8 cellular contexts compared by ENCODE assay signal in genomic region chr1:36160388-36160948, GRCh38. TPM values are rescaled to one million over a fixed set of nuclear protein-coding genes. Genes with fewer than 3 reads are reported as not detected.
A peak's percentile ranks its signal among the peaks of the same experiment; 100 is the strongest.
DNase-seq lines count a peak whose midpoint lies in the region; ATAC-seq, FAIRE-seq and TF ChIP-seq lines count a peak whose summit lies in the region.

No MANE protein-coding gene starts in this region.

- peak overlapping the region; percentile 43 for H2AK5ac ChIP-seq in H1 (ENCODE audit: low read depth, low read length)

- no peak for ATAC-seq in GM21576 (IDR thresholded peaks at IDR 0.05; ENCODE audit: unreplicated experiment)

- BruUV-seq in PC-9 (replicated peaks; lab: Mats Ljungman, UMichigan): TSS peak; percentile 24

- no peak for DNase-seq in CD4-positive, alpha-beta memory T cell
- DNase-seq in PC-9 (no peak), H1 (ENCODE audit: low read depth in 1 of 2, low spot score in 2 of 2) (no peak), osteocyte (ENCODE audit: extremely low spot score, unreplicated experiment) (no peak), frontal cortex (ENCODE audit: low spot score in 2 of 2) (no peak), CD1c-positive myeloid dendritic cell (ENCODE audit: extremely low spot score) (no peak)
- no peak for DNase-seq in stimulated activated CD4-positive, alpha-beta T cell treated with anti-CD3 and anti-CD28 coated beads, Interleukin-4, amount 100 ng/mL, for 24 hours

- peak overlapping the region; percentile 84 for H3K4ac ChIP-seq in H1 (replicated peaks; ENCODE audit: insufficient read length, low read depth, low read length)

- H3K4me3 Mint-ChIP-seq in CD4-positive, alpha-beta memory T cell: peak overlapping the region; percentile 80 to 91 (median 86)
- peak overlapping the region; percentile 74 for H3K4me3 Mint-ChIP-seq in osteocyte (ENCODE audit: unreplicated experiment)

- CTCF ChIA-PET in CD4-positive, alpha-beta memory T cell (lab: Charles Lee; ENCODE audit: partially characterized antibody): interaction anchor here (0.6 to 7.2 kb wide), 9 partner anchors 8 to 207 kb away, joined by 3 to 97 read pairs (median 6); partner anchors contain the start of genes THRAP3 and TRAPPC3
- CTCF ChIA-PET in PC-9 (lab: Charles Lee) (interaction anchor here (0.5 to 1.0 kb wide), 7 partner anchors 11 to 228 kb away, joined by 3 to 13 read pairs (median 8); partner anchors contain the start of genes SH3D21 and TRAPPC3), H1 (lab: Charles Lee; ENCODE audit: partially characterized antibody) (interaction anchor here (1.0 to 17.6 kb wide), 17 partner anchors 10 to 261 kb away, joined by 3 to 233 read pairs (median 8); partner anchors contain the start of genes THRAP3 and TRAPPC3)

- H3K23ac ChIP-seq in H1 (ENCODE audit: insufficient read length): no peak overlapping the region

- no peak overlapping the region; the same call in 1 of the 2 replicates for H2BK5ac ChIP-seq in H1 (ENCODE audit: low read depth, low read length)

- H2BK120ac ChIP-seq in H1 (replicated peaks; ENCODE audit: low read depth, low read length): no peak overlapping the region

- no peak for TF ChIP-seq RAD21 in H1 (IDR thresholded peaks at IDR 0.05 in 1 of 2, conservative IDR thresholded peaks at IDR 0.05 in 1 of 2; ENCODE audit: low read depth in 2 of 2, low read length in 2 of 2)

- H3K4me2 ChIP-seq in PC-9 (peak overlapping the region; percentile 56), H1 (ENCODE audit: insufficient read depth in 1 of 2, low read depth in 2 of 2, low read length in 2 of 2) (peak overlapping the region; percentile 62 to 76)

- H3F3A ChIP-seq in PC-9 (ENCODE audit: insufficient read depth, low read depth): peaks cover 28% of the 10 kb centered on the region; the same call in 1 of the 2 replicates

- no peak overlapping the region for H3K14ac ChIP-seq in H1 (ENCODE audit: insufficient read length)

- no peak for FAIRE-seq in H1 (lab: Jason Lieb, UNC)
- no peak for FAIRE-seq in frontal cortex (lab: Jason Lieb, UNC)

- WGBS in H1 (ENCODE audit: extremely low coverage in 1 of 2, insufficient coverage in 1 of 2, insufficient read length in 1 of 2, insufficient replicate concordance in 2 of 2, low coverage in 1 of 2, low lambda C conversion rate in 2 of 2, missing lambda C conversion rate in 1 of 2), 2 experiments: 69% methylated on average over 4 of the region's 4 CpGs; no CpG with 5 or more reads in 1 of the 2 experiments

- H2AFZ ChIP-seq in PC-9: no peak overlapping the region
- H2AFZ ChIP-seq in H1 (ENCODE audit: low read length): no peak overlapping the region

- H3K9me3 Mint-ChIP-seq in CD4-positive, alpha-beta memory T cell: peaks cover 0 to 1% (median 0%) of the 10 kb centered on the region in 8 donors
- H3K9me3 Mint-ChIP-seq in osteocyte (ENCODE audit: unreplicated experiment): no peaks in the 10 kb centered on the region

- peak overlapping the region; percentile 0; the same call in 1 of the 2 replicates for H2BK20ac ChIP-seq in H1 (ENCODE audit: low read length)

- H3K9ac ChIP-seq in H1 (replicated peaks in 1 of 4; ENCODE audit: extremely low read depth in 1 of 4, low read depth in 3 of 4, low read length in 3 of 4): peak overlapping the region in 2 of 4 experiments; percentile 70 to 78; a peak in 3 of 7 replicates

- TF ChIP-seq POLR2A in H1 (IDR thresholded peaks at IDR 0.05; ENCODE audit: control extremely low read depth in 1 of 2, low read depth in 2 of 2, low read length in 2 of 2): no peak

- peak overlapping the region; percentile 42 for H4K5ac ChIP-seq in H1 (ENCODE audit: insufficient read length, low read depth, low read length)

- H3K79me1 ChIP-seq in H1 (ENCODE audit: low read depth, low read length): peaks cover 17% of the 10 kb centered on the region

- H4K20me1 ChIP-seq in PC-9 (ENCODE audit: insufficient read depth): peaks cover 14% of the 10 kb centered on the region; the same call in 1 of the 2 replicates
- H4K20me1 ChIP-seq in H1 (replicated peaks in 1 of 2; ENCODE audit: control insufficient read depth in 1 of 2, insufficient read depth in 2 of 2, low read length in 2 of 2): peaks cover 0 to 17% of the 10 kb centered on the region in 2 experiments

- no peak overlapping the region for H2BK15ac ChIP-seq in H1 (ENCODE audit: low read length)

- peak overlapping the region; percentile 93 to 99 (median 98) for H3K27ac Mint-ChIP-seq in CD4-positive, alpha-beta memory T cell
- H3K27ac Mint-ChIP-seq in osteocyte (ENCODE audit: unreplicated experiment): peak overlapping the region; percentile 89

- intact Hi-C loops in CD4-positive, alpha-beta memory T cell (cut with micrococcal nuclease): no loop called here
- intact Hi-C loops in PC-9 (cut with micrococcal nuclease; ENCODE audit: unreplicated experiment): no loop called here

- H3K4me3 ChIP-seq in CD4-positive, alpha-beta memory T cell (ENCODE audit: low read length in 2 of 2): peak overlapping the region; percentile 12 to 53
- H3K4me3 ChIP-seq in PC-9 (no peak overlapping the region), H1 (ENCODE audit: extremely low read depth in 1 of 4, insufficient read depth in 2 of 4, low read depth in 3 of 4, low read length in 4 of 4) (peak overlapping the region; percentile 29 to 60 (median 48); a peak in 6 of 8 replicates)

- no peaks in the 10 kb centered on the region for H3K36me3 ChIP-seq in CD4-positive, alpha-beta memory T cell (ENCODE audit: insufficient read depth, low read length)
- H3K36me3 ChIP-seq in PC-9 (ENCODE audit: low read depth): no peaks in the 10 kb centered on the region
- H3K36me3 ChIP-seq in H1 (ENCODE audit: control insufficient read depth in 2 of 4, insufficient read depth in 4 of 4, low read length in 3 of 4): no peaks in the 10 kb centered on the region

- H3K56ac ChIP-seq in H1 (replicated peaks; ENCODE audit: insufficient read length, low read depth, low read length): no peak overlapping the region

- H3K18ac ChIP-seq in H1 (ENCODE audit: extremely low read depth, low read length): no peak overlapping the region; the same call in 1 of the 2 replicates

- H4K91ac ChIP-seq in H1 (replicated peaks; ENCODE audit: insufficient read length, low read length): peak overlapping the region; percentile 41

- H3K27ac ChIP-seq in CD4-positive, alpha-beta memory T cell (ENCODE audit: low read depth, low read length): peak overlapping the region; percentile 78
- H3K27ac ChIP-seq in PC-9 (peak overlapping the region; percentile 55), H1 (ENCODE audit: low read depth, low read length) (peak overlapping the region; percentile 89)

- H2BK12ac ChIP-seq in H1 (ENCODE audit: low read depth, low read length): 0 out of 2 replicates have a peak overlapping the region, but pooled peaks have one; percentile 27

- H4K8ac ChIP-seq in H1 (ENCODE audit: extremely low read depth, insufficient read depth, low read length): no peak overlapping the region

- H3K27me3 Mint-ChIP-seq in CD4-positive, alpha-beta memory T cell: no peaks in the 10 kb centered on the region
- no peaks in the 10 kb centered on the region for H3K27me3 Mint-ChIP-seq in osteocyte (ENCODE audit: unreplicated experiment)

- H3K4me1 Mint-ChIP-seq in CD4-positive, alpha-beta memory T cell: peaks cover 53 to 81% (median 62%) of the 10 kb centered on the region in 4 donors
- H3K4me1 Mint-ChIP-seq in osteocyte (ENCODE audit: unreplicated experiment): peaks cover 60% of the 10 kb centered on the region

- peaks cover 17 to 50% of the 10 kb centered on the region in 2 donors for H3K36me3 Mint-ChIP-seq in CD4-positive, alpha-beta memory T cell
- H3K36me3 Mint-ChIP-seq in osteocyte (ENCODE audit: unreplicated experiment): peaks cover 8% of the 10 kb centered on the region

- H3K27me3 ChIP-seq in CD4-positive, alpha-beta memory T cell (ENCODE audit: insufficient read depth, low read length): no peaks in the 10 kb centered on the region
- H3K27me3 ChIP-seq in PC-9 (ENCODE audit: insufficient read depth, low read depth) (no peaks in the 10 kb centered on the region), H1 (replicated peaks in 1 of 4; ENCODE audit: control insufficient read depth in 3 of 4, extremely low read depth in 1 of 4, insufficient read depth in 3 of 4, low read length in 3 of 4) (no peaks in the 10 kb centered on the region)

- H3K79me2 ChIP-seq in PC-9 (ENCODE audit: low read depth) (peaks cover 93% of the 10 kb centered on the region), H1 (ENCODE audit: control insufficient read depth in 1 of 2, insufficient read depth in 2 of 2, low read length in 2 of 2) (peaks cover 0 to 50% of the 10 kb centered on the region in 2 experiments; a peak in 3 of 4 replicates)

- H3K4me1 ChIP-seq in CD4-positive, alpha-beta memory T cell (ENCODE audit: insufficient read depth, low read length): peaks cover 69% of the 10 kb centered on the region
- H3K4me1 ChIP-seq in PC-9 (replicated peaks; ENCODE audit: insufficient read depth): peaks cover 51% of the 10 kb centered on the region
- peaks cover 0 to 22% (median 13%) of the 10 kb centered on the region in 4 experiments; a peak in 6 of 7 replicates for H3K4me1 ChIP-seq in H1 (replicated peaks in 1 of 4; ENCODE audit: control insufficient read depth in 3 of 4, insufficient read depth in 4 of 4, low read length in 3 of 4)

- POLR2A ChIA-PET in CD4-positive, alpha-beta memory T cell (lab: Charles Lee; ENCODE audit: partially characterized antibody): interaction anchor here (0.9 to 6.6 kb wide), 14 partner anchors 9 to 1318 kb away, joined by 3 to 251 read pairs (median 6); partner anchors contain the start of genes ADPRS, THRAP3 and TRAPPC3
- POLR2A ChIA-PET in PC-9 (lab: Charles Lee; ENCODE audit: unreplicated experiment) (interaction anchor here (0.6 kb wide), 1 partner anchor 22 kb away, joined by 15 read pairs; no protein-coding TSS in a partner anchor), H1 (lab: Charles Lee; ENCODE audit: partially characterized antibody) (interaction anchor here (0.6 to 4.3 kb wide), 15 partner anchors 9 to 160 kb away, joined by 3 to 49 read pairs (median 9); partner anchors contain the start of genes THRAP3 and TRAPPC3)

- H3K9me2 ChIP-seq in PC-9 (ENCODE audit: insufficient read depth): no peaks in the 10 kb centered on the region

- TF ChIP-seq CTCF in PC-9 (conservative IDR thresholded peaks at IDR 0.05) (no peak), H1 (IDR thresholded peaks at IDR 0.05; ENCODE audit: control extremely low read depth in 1 of 3, insufficient read depth in 1 of 3, low read depth in 1 of 3, low read length in 3 of 3) (no peak), osteocyte (IDR thresholded peaks at IDR 0.05) (no peak)

- TF ChIP-seq EP300 in H1 (IDR thresholded peaks at IDR 0.05; ENCODE audit: borderline replicate concordance in 1 of 2, low read depth in 2 of 2, low read length in 2 of 2): no peak

- H3K9me3 ChIP-seq in CD4-positive, alpha-beta memory T cell (ENCODE audit: control insufficient read depth in 1 of 2, low read length in 2 of 2): no peaks in the 10 kb centered on the region
- no peaks in the 10 kb centered on the region for H3K9me3 ChIP-seq in PC-9 (ENCODE audit: insufficient read depth, low read depth)
- H3K9me3 ChIP-seq in H1 (ENCODE audit: insufficient read depth in 2 of 2, low read depth in 1 of 2, low read length in 1 of 2): no peaks in the 10 kb centered on the region

- H3K23me2 ChIP-seq in H1 (ENCODE audit: low read depth, low read length): peaks cover 8% of the 10 kb centered on the region; the same call in 1 of the 2 replicates

RNA-seq across cellular contexts. Expression of gene MAP7D1, which starts 4.5 kb away (rescaled TPM):
- total RNA-seq in CD4-positive, alpha-beta memory T cell: 100 to 1,000 TPM; 221 to 222 TPM
- polyA plus RNA-seq in CD4-positive, alpha-beta memory T cell: 10 to 100 TPM in 1 of 2 donors, 1 to 10 TPM in 1; 4.1 to 68.3 TPM
- total RNA-seq in PC-9 (2021) (150 and 173 TPM in 2 replicates), osteocyte (157 and 163 TPM in 2 replicates), frontal cortex (70.1 TPM)
- 52.4 and 55.1 TPM in 2 replicates for total RNA-seq in H1 (2021; fragmentation: NEBNext Ultra II Directional; extraction: Animal tissue kit (Norgen Biotek cat#: 25700))
- 18.2 and 24.8 TPM in 2 replicates for polyA plus RNA-seq in H1 (2011; rRNA removed)
- 23.1 TPM for polyA plus RNA-seq in H1 (2011; cell fraction: cytosol; rRNA removed)
- polyA plus RNA-seq in H1 (2011; cell fraction: nucleus; rRNA removed): 36.3 TPM
- polyA plus RNA-seq in H1 (2012, experiment 1 of 2): 44.6 to 64.8 TPM (median 56.7 TPM) in 4 replicates
- 55.0 TPM for polyA plus RNA-seq in H1 (2012, experiment 2 of 2)
- polyA plus RNA-seq in H1 (2013, experiment 1 of 2): 30.4 TPM
- polyA plus RNA-seq in H1 (2013, experiment 2 of 2): 27.2 TPM
- 10.9 and 11.9 TPM in 2 replicates for polyA minus RNA-seq in H1 (2011; rRNA and poly(A)+ RNA removed)
- polyA minus RNA-seq in H1 (2011; cell fraction: cytosol; rRNA and poly(A)+ RNA removed): 31.9 TPM
- polyA minus RNA-seq in H1 (2011; cell fraction: nucleus; rRNA and poly(A)+ RNA removed): 18.1 TPM

RNA-seq across cellular contexts. Expression of gene TRAPPC3, which starts 11.2 kb away (rescaled TPM):
- total RNA-seq in CD4-positive, alpha-beta memory T cell: 10 to 100 TPM; 51.8 to 56.4 TPM
- 100 to 1,000 TPM; 107 to 190 TPM for polyA plus RNA-seq in CD4-positive, alpha-beta memory T cell
- total RNA-seq in PC-9 (2021): 112 and 116 TPM in 2 replicates
- total RNA-seq in H1 (2021; fragmentation: NEBNext Ultra II Directional; extraction: Animal tissue kit (Norgen Biotek cat#: 25700)): 42.0 and 47.8 TPM in 2 replicates
- polyA plus RNA-seq in H1 (2011; rRNA removed): 36.1 and 51.0 TPM in 2 replicates
- 53.9 TPM for polyA plus RNA-seq in H1 (2011; cell fraction: cytosol; rRNA removed)
- polyA plus RNA-seq in H1 (2011; cell fraction: nucleus; rRNA removed): 19.8 TPM
- 55.6 to 70.5 TPM (median 64.5 TPM) in 4 replicates for polyA plus RNA-seq in H1 (2012, experiment 1 of 2)
- polyA plus RNA-seq in H1 (2012, experiment 2 of 2): 47.1 TPM
- 35.8 TPM for polyA plus RNA-seq in H1 (2013, experiment 1 of 2)
- 38.3 TPM for polyA plus RNA-seq in H1 (2013, experiment 2 of 2)
- 19.0 and 20.3 TPM in 2 replicates for polyA minus RNA-seq in H1 (2011; rRNA and poly(A)+ RNA removed)
- 34.5 TPM for polyA minus RNA-seq in H1 (2011; cell fraction: cytosol; rRNA and poly(A)+ RNA removed)
- polyA minus RNA-seq in H1 (2011; cell fraction: nucleus; rRNA and poly(A)+ RNA removed): 11.1 TPM
- 68.9 and 72.4 TPM in 2 replicates for total RNA-seq in osteocyte
- total RNA-seq in frontal cortex: 43.6 TPM

RNA-seq across cellular contexts. Expression of gene COL8A2, which starts 35.4 kb away (rescaled TPM):
- under 1 TPM; 0.25 to 0.26 TPM for total RNA-seq in CD4-positive, alpha-beta memory T cell
- not detected for polyA plus RNA-seq in CD4-positive, alpha-beta memory T cell
- total RNA-seq in PC-9 (2021) (0.20 and 0.28 TPM in 2 replicates), osteocyte (8.2 and 10.1 TPM in 2 replicates), frontal cortex (0.82 TPM)
- total RNA-seq in H1 (2021; fragmentation: NEBNext Ultra II Directional; extraction: Animal tissue kit (Norgen Biotek cat#: 25700)): 2.4 and 2.8 TPM in 2 replicates
- polyA plus RNA-seq in H1 (2011; rRNA removed): 2.1 and 2.4 TPM in 2 replicates
- 1.7 TPM for polyA plus RNA-seq in H1 (2011; cell fraction: cytosol; rRNA removed)
- 2.5 TPM for polyA plus RNA-seq in H1 (2011; cell fraction: nucleus; rRNA removed)
- 1.1 to 2.4 TPM (median 1.6 TPM) in 4 replicates for polyA plus RNA-seq in H1 (2012, experiment 1 of 2)
- polyA plus RNA-seq in H1 (2012, experiment 2 of 2): 1.4 TPM
- polyA plus RNA-seq in H1 (2013, experiment 1 of 2): 3.2 TPM
- 2.8 TPM for polyA plus RNA-seq in H1 (2013, experiment 2 of 2)
- polyA minus RNA-seq in H1 (2011; rRNA and poly(A)+ RNA removed): 1.1 TPM in 2 replicates
- 2.0 TPM for polyA minus RNA-seq in H1 (2011; cell fraction: cytosol; rRNA and poly(A)+ RNA removed)
- 1.6 TPM for polyA minus RNA-seq in H1 (2011; cell fraction: nucleus; rRNA and poly(A)+ RNA removed)
